In genomic region chr6:4591218-4591617, GRCh38 we compare ENCODE assay signal across 27 cellular contexts.
"Had no signal": no experiment of that assay in that cellular context is flagged by ENCODE, and none has a peak within 500 bp of the region (broad histone marks: within the 10 kb centered on the region; RNA-seq: fewer than 3 reads in every experiment).

No MANE protein-coding gene starts in this region.

- ATAC-seq: stimulated activated effector memory CD8-positive, alpha-beta T cell treated with anti-CD3 and anti-CD28 coated beads, Interleukin-12 subunit alpha, Interleukin-12 subunit beta, amount 100 ng/mL, for 72 hours; stimulated activated memory B cell treated with anti-CD40 and anti-IgM and Interleukin-4, amounts not matched to agents 10 μg/mL and 1 μg/mL and 100 μg/mL, for 72 hours; stimulated activated naive B cell treated with anti-CD40 and anti-IgM and Interleukin-4, amounts not matched to agents 10 μg/mL and 1 μg/mL and 100 μg/mL, for 72 hours; stimulated activated naive CD8-positive, alpha-beta T cell treated with anti-CD3 and anti-CD28 coated beads, Interleukin-15, Interleukin-2, amounts not matched to agents 100 U/mL and 50 U/mL, for 24 hours; upper lobe of right lung had no signal

- H3K4me3 Mint-ChIP-seq: stimulated activated effector memory CD8-positive, alpha-beta T cell treated with anti-CD3 and anti-CD28 coated beads, Interleukin-12 subunit alpha, Interleukin-12 subunit beta, amount 100 ng/mL, for 72 hours; stimulated activated memory B cell treated with anti-CD40 and anti-IgM and Interleukin-4, amounts not matched to agents 10 μg/mL and 1 μg/mL and 100 μg/mL, for 72 hours; stimulated activated naive B cell treated with anti-CD40 and anti-IgM and Interleukin-4, amounts not matched to agents 10 μg/mL and 1 μg/mL and 100 μg/mL, for 72 hours; type B pancreatic cell had no signal

- H3K36me3 Mint-ChIP-seq: stimulated activated effector memory CD8-positive, alpha-beta T cell treated with anti-CD3 and anti-CD28 coated beads, Interleukin-12 subunit alpha, Interleukin-12 subunit beta, amount 100 ng/mL, for 72 hours; stimulated activated memory B cell treated with anti-CD40 and anti-IgM and Interleukin-4, amounts not matched to agents 10 μg/mL and 1 μg/mL and 100 μg/mL, for 72 hours; stimulated activated naive B cell treated with anti-CD40 and anti-IgM and Interleukin-4, amounts not matched to agents 10 μg/mL and 1 μg/mL and 100 μg/mL, for 72 hours; type B pancreatic cell had no signal

- H3K9me3 Mint-ChIP-seq: stimulated activated effector memory CD8-positive, alpha-beta T cell treated with anti-CD3 and anti-CD28 coated beads, Interleukin-12 subunit alpha, Interleukin-12 subunit beta, amount 100 ng/mL, for 72 hours; stimulated activated memory B cell treated with anti-CD40 and anti-IgM and Interleukin-4, amounts not matched to agents 10 μg/mL and 1 μg/mL and 100 μg/mL, for 72 hours had no signal

- H3K27ac Mint-ChIP-seq: stimulated activated effector memory CD8-positive, alpha-beta T cell treated with anti-CD3 and anti-CD28 coated beads, Interleukin-12 subunit alpha, Interleukin-12 subunit beta, amount 100 ng/mL, for 72 hours; stimulated activated memory B cell treated with anti-CD40 and anti-IgM and Interleukin-4, amounts not matched to agents 10 μg/mL and 1 μg/mL and 100 μg/mL, for 72 hours; stimulated activated naive B cell treated with anti-CD40 and anti-IgM and Interleukin-4, amounts not matched to agents 10 μg/mL and 1 μg/mL and 100 μg/mL, for 72 hours; type B pancreatic cell had no signal

- H3K9me3 ChIP-seq: stomach, suprapubic skin, testis, thoracic aorta, thyroid gland, tibial artery, tibial nerve, transverse colon, upper lobe of left lung, upper lobe of right lung, uterus, vagina had no signal

- H3K36me3 ChIP-seq: stomach, suprapubic skin, thoracic aorta, thyroid gland, tibial artery, tibial nerve, transverse colon, upper lobe of left lung, upper lobe of right lung, uterus, vagina had no signal

- H3K4me1 ChIP-seq: stomach, suprapubic skin, testis, tibial nerve, transverse colon, upper lobe of left lung, upper lobe of right lung, uterus, vagina had no signal

- H3K4me3 ChIP-seq: stomach, suprapubic skin, testis, thoracic aorta, thyroid gland, tibial artery, tibial nerve, transverse colon, upper lobe of left lung, upper lobe of right lung, uterus, vagina had no signal

- H3K27ac ChIP-seq: stomach, suprapubic skin, testis, thoracic aorta, thyroid gland, tibial artery, tibial nerve, transverse colon, upper lobe of left lung, upper lobe of right lung, uterus, vagina had no signal

- DNase-seq: stimulated activated CD4-positive, alpha-beta T cell treated with anti-CD3 and anti-CD28 coated beads, Interleukin-2, amount 100 ng/mL, for 24 hours; stimulated activated CD4-positive, alpha-beta T cell treated with anti-CD3 and anti-CD28 coated beads, Interleukin-2, amount 100 ng/mL, for 48 hours; stimulated activated CD4-positive, alpha-beta T cell treated with anti-CD3 and anti-CD28 coated beads, Interleukin-4, amount 100 ng/mL, for 1 hour; stimulated activated CD4-positive, alpha-beta T cell treated with anti-CD3 and anti-CD28 coated beads, Interleukin-4, amount 100 ng/mL, for 24 hours; stimulated activated CD4-positive, alpha-beta T cell treated with anti-CD3 and anti-CD28 coated beads, Interleukin-4, amount 100 ng/mL, for 4 hours; stimulated activated CD8-positive, alpha-beta memory T cell treated with anti-CD3 and anti-CD28 coated beads, Interleukin-4, amount 100 ng/mL, for 48 hours; stimulated activated naive B cell treated with anti-CD40 and anti-IgM and Interleukin-4, amounts not matched to agents 10 μg/mL and 1 μg/mL and 100 μg/mL, for 72 hours; stimulated activated naive CD4-positive, alpha-beta T cell; stimulated activated naive CD4-positive, alpha-beta T cell treated with Interleukin-2 at 50 U/mL for 16 hours; stimulated activated naive CD8-positive, alpha-beta T cell treated with anti-CD3 and anti-CD28 coated beads, Interleukin-15, Interleukin-2, amounts not matched to agents 100 U/mL and 50 U/mL, for 24 hours; stomach; substantia nigra; testis; thyroid gland; tibial artery; transverse colon; trophoblast cell; upper lobe of left lung; upper lobe of right lung; uterus had no signal

- H3K4me1 Mint-ChIP-seq: stimulated activated memory B cell treated with anti-CD40 and anti-IgM and Interleukin-4, amounts not matched to agents 10 μg/mL and 1 μg/mL and 100 μg/mL, for 72 hours had no signal

- H3K27me3 ChIP-seq: stomach, suprapubic skin, testis, thyroid gland, tibial artery, tibial nerve, transverse colon, upper lobe of left lung, upper lobe of right lung, uterus, vagina had no signal

- H3K27me3 Mint-ChIP-seq: type B pancreatic cell had no signal
